In genomic region chr1:153575497-153575896, GRCh38 we compare ENCODE assay signal across 5 cellular contexts. TPM values are rescaled to one million over a fixed set of nuclear protein-coding genes. Genes with fewer than 3 reads are reported as not detected.
"Had no signal": no experiment of that assay in that cellular context is flagged by ENCODE, and none has a peak within 500 bp of the region (broad histone marks: within the 10 kb centered on the region; RNA-seq: fewer than 3 reads in every experiment).

No MANE protein-coding gene starts in this region.

RNA-seq across cellular contexts. Expression of gene S100A2, which starts 9.9 kb away (rescaled TPM):
- polyA plus RNA-seq: IgD-negative memory B cell had no signal

RNA-seq across cellular contexts. Expression of gene S100A3, which starts 26.4 kb away (rescaled TPM):
- polyA plus RNA-seq: IgD-negative memory B cell had no signal

RNA-seq across cellular contexts. Expression of gene S100A5, which starts 34.8 kb away (rescaled TPM):
- total RNA-seq: GM23248, H4, H7, HepG2 had no signal
- polyA plus RNA-seq: HepG2 had no signal

RNA-seq across cellular contexts. Expression of gene S100A16, which starts 37.4 kb away (rescaled TPM):
- polyA plus RNA-seq: IgD-negative memory B cell had no signal
